1 cellular context compared by ENCODE assay signal in the genomic region with DNA sequence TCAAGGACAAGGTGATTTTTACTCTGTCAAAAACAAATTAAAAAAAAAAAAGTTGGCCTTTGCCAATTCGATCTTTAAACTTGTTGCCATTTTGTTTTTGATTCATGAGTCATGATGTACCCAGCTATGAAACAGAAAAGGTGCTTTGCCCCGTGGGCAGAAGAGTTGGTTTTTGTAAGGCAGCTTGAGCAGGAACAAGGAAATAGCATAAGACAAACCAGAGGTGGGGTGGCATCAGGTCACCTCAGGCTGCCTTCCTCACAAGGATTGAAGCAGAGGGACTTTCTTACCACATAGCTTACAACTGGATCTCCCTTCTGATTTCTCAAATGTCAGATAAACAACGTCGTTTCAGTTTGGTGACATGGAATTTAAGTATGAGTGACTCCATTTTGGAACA.
TF ChIP-seq lines count a peak whose summit lies in the region.

No MANE protein-coding gene starts in this region.

TF ChIP-seq in GM23338, 12 proteins besides CTCF, POLR2A, EP300 and RAD21 (continued from another document):
- TF ChIP-seq, protein P1, sequence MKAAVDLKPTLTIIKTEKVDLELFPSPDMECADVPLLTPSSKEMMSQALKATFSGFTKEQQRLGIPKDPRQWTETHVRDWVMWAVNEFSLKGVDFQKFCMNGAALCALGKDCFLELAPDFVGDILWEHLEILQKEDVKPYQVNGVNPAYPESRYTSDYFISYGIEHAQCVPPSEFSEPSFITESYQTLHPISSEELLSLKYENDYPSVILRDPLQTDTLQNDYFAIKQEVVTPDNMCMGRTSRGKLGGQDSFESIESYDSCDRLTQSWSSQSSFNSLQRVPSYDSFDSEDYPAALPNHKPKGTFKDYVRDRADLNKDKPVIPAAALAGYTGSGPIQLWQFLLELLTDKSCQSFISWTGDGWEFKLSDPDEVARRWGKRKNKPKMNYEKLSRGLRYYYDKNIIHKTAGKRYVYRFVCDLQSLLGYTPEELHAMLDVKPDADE (IDR thresholded peaks at IDR 0.05) = no peak
